Comparison of ENCODE assay signal across 13 cellular contexts in the genomic region with DNA sequence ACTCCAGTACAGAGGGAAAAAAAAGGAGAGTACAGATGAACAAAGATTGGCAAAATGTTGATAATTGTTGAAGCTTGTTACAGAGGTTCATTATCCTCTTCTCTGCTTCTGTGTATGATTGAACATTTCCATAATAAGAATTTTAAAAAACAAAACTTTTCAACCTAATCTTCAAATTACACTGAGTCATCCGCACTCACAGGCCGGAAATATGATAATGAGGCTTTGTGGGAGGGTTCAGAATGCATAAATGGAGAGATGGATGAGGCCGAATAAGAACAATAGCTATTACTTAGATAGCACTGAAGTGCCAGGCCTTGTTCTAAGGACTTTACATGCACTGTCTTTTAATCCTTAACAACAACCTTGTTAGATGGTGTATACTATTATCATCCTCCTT.
DNase-seq lines count a peak whose midpoint lies in the region; ATAC-seq, FAIRE-seq and TF ChIP-seq lines count a peak whose summit lies in the region.
"Had no signal": no experiment of that assay in that cellular context is flagged by ENCODE, and none has a peak within 500 bp of the region (broad histone marks: within the 10 kb centered on the region; RNA-seq: fewer than 3 reads in every experiment).

No MANE protein-coding gene starts in this region.

- no peak for TF ChIP-seq POLR2A in H54 (IDR thresholded peaks at IDR 0.05; ENCODE audit: low read depth, low read length)

- no peak for ATAC-seq in HG02870 (IDR thresholded peaks at IDR 0.05; ENCODE audit: unreplicated experiment)
- ATAC-seq: activated CD8-positive, alpha-beta T cell treated with anti-CD3 and anti-CD28 coated beads for 36 hours; stimulated activated naive CD8-positive, alpha-beta T cell treated with anti-CD3 and anti-CD28 coated beads, Interleukin-15, Interleukin-2, amounts not matched to agents 100 U/mL and 50 U/mL, for 24 hours had no signal

- FAIRE-seq in RCC 7860 (lab: Jason Lieb, UNC) (no peak), H54 (lab: Jason Lieb, UNC) (no peak)

- peak; percentile 62 for DNase-seq in ELR (ENCODE audit: low read depth)
- peak; percentile 10 for DNase-seq in NCI-H1436 treated with DMSO at 0.1 percent for 48 hours (lab: John Stamatoyannopoulos, UW)
- DNase-seq in astrocyte of the hippocampus (ENCODE audit: low read depth, low spot score): peak; percentile 41
- peak; percentile 45 for DNase-seq in hepatic stellate cell (ENCODE audit: low spot score)
- DNase-seq in RCC 7860 (ENCODE audit: low spot score): no peak
- no peak for DNase-seq in SW480 (ENCODE audit: low spot score)
- DNase-seq in H54 (ENCODE audit: insufficient read length, low spot score): no peak
- DNase-seq: activated CD8-positive, alpha-beta T cell treated with anti-CD3 and anti-CD28 coated beads for 36 hours; activated effector memory CD4-positive, alpha-beta T cell treated with Interleukin-2 at 50 U/mL for 16 hours; NCI-H345; sigmoid colon; stimulated activated naive CD8-positive, alpha-beta T cell treated with anti-CD3 and anti-CD28 coated beads, Interleukin-15, Interleukin-2, amounts not matched to agents 100 U/mL and 50 U/mL, for 24 hours had no signal

Comparison
In these comparisons a context has a peak if more than half of its experiments do, and no peak if none do; other contexts are left out.
1. DNase-seq: peak in ELR (single experiment), NCI-H1436 treated with DMSO at 0.1 percent for 48 hours (single experiment), astrocyte of the hippocampus (single experiment) and hepatic stellate cell (single experiment); none in RCC 7860 (single experiment), SW480 (single experiment) and H54 (single experiment).